ENCODE assay signal across 11 cellular contexts in the genomic region with DNA sequence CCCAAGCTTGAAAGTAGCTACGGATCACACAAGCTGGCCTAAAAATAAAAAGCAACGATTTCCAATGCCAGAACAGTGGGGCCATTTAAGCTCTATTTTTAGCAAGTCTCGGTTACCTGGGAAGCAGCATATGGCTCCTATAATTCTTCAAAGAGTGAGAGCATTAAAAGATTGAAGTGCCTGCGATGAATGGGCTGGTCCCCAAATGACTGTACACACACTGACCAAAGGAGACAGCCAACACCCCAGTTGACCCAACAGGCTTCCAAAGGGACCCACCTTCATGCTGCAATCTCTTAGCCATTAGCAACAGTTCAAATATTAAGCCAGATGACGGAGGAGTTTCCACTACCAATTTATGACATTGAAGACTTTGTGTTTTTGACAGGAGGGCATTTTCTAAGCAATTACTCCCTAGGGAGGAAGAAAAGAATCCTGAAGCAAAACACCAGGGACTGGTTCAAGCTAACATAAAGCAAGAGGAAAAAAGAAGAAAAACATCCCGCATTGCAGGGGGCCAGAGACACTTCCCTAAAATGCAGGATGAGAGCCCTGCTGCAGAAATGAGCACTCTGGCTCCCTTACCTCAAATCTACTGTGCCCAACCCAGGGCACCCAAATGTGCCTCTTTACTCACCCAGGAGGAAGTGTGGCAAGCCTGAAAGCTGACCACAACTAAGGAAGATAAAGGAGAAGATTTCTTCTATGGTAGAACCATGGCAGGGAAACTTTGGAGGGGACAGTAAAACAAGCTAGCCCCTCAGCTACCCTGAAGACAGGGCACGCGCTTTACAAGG. TPM values are rescaled to one million over a fixed set of nuclear protein-coding genes. Genes with fewer than 3 reads are reported as not detected.
DNase-seq lines count a peak whose midpoint lies in the region; ATAC-seq and TF ChIP-seq lines count a peak whose summit lies in the region.
"Had no signal": no experiment of that assay in that cellular context is flagged by ENCODE, and none has a peak within 500 bp of the region (broad histone marks: within the 10 kb centered on the region; RNA-seq: fewer than 3 reads in every experiment).

No MANE protein-coding gene starts in this region.

- peaks cover 0 to 4% of the 10 kb centered on the region in 2 donors for H3K9me3 Mint-ChIP-seq in activated T-cell treated with anti-CD3 and anti-CD28 coated beads, Interleukin-2, amount 50 U/mL, for 72 hours

- H3K27me3 ChIP-seq in heart right ventricle (peaks cover 0 to 19% (median 0%) of the 10 kb centered on the region in 7 donors), upper lobe of right lung (no peaks in the 10 kb centered on the region), psoas muscle (ENCODE audit: insufficient read depth in 3 of 3, low read length in 2 of 3) (no peaks in the 10 kb centered on the region)

- H3K4me3 ChIP-seq in heart right ventricle = no peak overlapping the region
- H3K4me3 ChIP-seq in upper lobe of right lung = no peak overlapping the region
- no peak overlapping the region for H3K4me3 ChIP-seq in psoas muscle
- H3K4me3 ChIP-seq: breast epithelium, PC-9, skin epidermis had no signal

- peak overlapping the region; percentile 22 to 46 for H3K4me3 Mint-ChIP-seq in activated T-cell treated with anti-CD3 and anti-CD28 coated beads, Interleukin-2, amount 50 U/mL, for 72 hours

- 57 to 59% methylated on average over 8 of the region's 8 CpGs for WGBS in heart right ventricle, 2 donors
- WGBS in psoas muscle, 3 donors = 53 to 59% (median 54%) methylated on average over 8 of the region's 8 CpGs

- H3K36me3 ChIP-seq in heart right ventricle (no peaks in the 10 kb centered on the region), upper lobe of right lung (no peaks in the 10 kb centered on the region), psoas muscle (ENCODE audit: insufficient read depth in 1 of 2, low read depth in 1 of 2) (no peaks in the 10 kb centered on the region)
- H3K36me3 ChIP-seq: breast epithelium had no signal

- no peak for TF ChIP-seq CTCF in heart right ventricle (IDR thresholded peaks at IDR 0.05)
- TF ChIP-seq CTCF in upper lobe of right lung (IDR thresholded peaks at IDR 0.05) = no peak
- TF ChIP-seq CTCF in psoas muscle (IDR thresholded peaks at IDR 0.05) = no peak

- H3K9me3 ChIP-seq in heart right ventricle (no peaks in the 10 kb centered on the region), upper lobe of right lung (no peaks in the 10 kb centered on the region), psoas muscle (no peaks in the 10 kb centered on the region)
- H3K9me3 ChIP-seq: breast epithelium had no signal

- H3K4me1 Mint-ChIP-seq in activated T-cell treated with anti-CD3 and anti-CD28 coated beads, Interleukin-2, amount 50 U/mL, for 72 hours (ENCODE audit: low read depth) = peaks cover 58% of the 10 kb centered on the region

- ATAC-seq in activated T-cell treated with anti-CD3 and anti-CD28 coated beads, Interleukin-2, amount 50 U/mL, for 72 hours (replicated peaks in 1 of 2) = peak in 1 of 2 donors; percentile 58
- ATAC-seq in heart right ventricle = peak in 5 of 8 donors; percentile 26 to 62 (median 49)
- peak; percentile 76 for ATAC-seq in upper lobe of right lung
- no peak for ATAC-seq in left colon
- no peak for ATAC-seq in psoas muscle

- intact Hi-C loops in heart right ventricle (cut with DNase I) (loop anchor here in 1 of 10 donors (10.0 kb wide), 1 partner anchor 91 kb away; no protein-coding TSS in a partner anchor), upper lobe of right lung (cut with DNase I) (no loop called here), left colon (cut with DNase I, micrococcal nuclease) (no loop called here), psoas muscle (cut with DNase I) (no loop called here)

- H3K27ac Mint-ChIP-seq in activated T-cell treated with anti-CD3 and anti-CD28 coated beads, Interleukin-2, amount 50 U/mL, for 72 hours = no peak overlapping the region

- H3K27me3 Mint-ChIP-seq in activated T-cell treated with anti-CD3 and anti-CD28 coated beads, Interleukin-2, amount 50 U/mL, for 72 hours (ENCODE audit: low read depth) = peaks cover 8% of the 10 kb centered on the region

- DNase-seq in activated T-cell treated with anti-CD3 and anti-CD28 coated beads, Interleukin-2, amount 50 U/mL, for 72 hours = no peak
- DNase-seq in activated T-cell treated with anti-CD3 and anti-CD28 coated beads, Interleukin-2, amount 50 U/mL, for 1 hour = no peak
- DNase-seq in SIG-M5 (lab: John Stamatoyannopoulos, UW) (peak; percentile 74), heart right ventricle (peak in 1 of 2 donors; percentile 5), upper lobe of right lung (no peak), left colon (no peak), psoas muscle (no peak), COLO668 (lab: John Stamatoyannopoulos, UW; ENCODE audit: unreplicated experiment) (no peak)
- DNase-seq: PC-9 had no signal

- H3K36me3 Mint-ChIP-seq in activated T-cell treated with anti-CD3 and anti-CD28 coated beads, Interleukin-2, amount 50 U/mL, for 72 hours (ENCODE audit: insufficient read depth in 2 of 2) = peaks cover 0 to 2% of the 10 kb centered on the region in 2 donors

- H3K4me1 ChIP-seq in heart right ventricle (peaks cover 0 to 78% (median 15%) of the 10 kb centered on the region in 9 donors), upper lobe of right lung (peaks cover 9% of the 10 kb centered on the region), psoas muscle (peaks cover 11% of the 10 kb centered on the region)
- H3K4me1 ChIP-seq: breast epithelium had no signal

- peak overlapping the region in 3 of 10 donors; percentile 34 to 74 (median 62) for H3K27ac ChIP-seq in heart right ventricle
- no peak overlapping the region for H3K27ac ChIP-seq in upper lobe of right lung
- H3K27ac ChIP-seq in psoas muscle = no peak overlapping the region
- H3K27ac ChIP-seq: breast epithelium, PC-9 had no signal

RNA-seq across cellular contexts. Expression of a gene that starts 21.6 kb away (rescaled TPM):
- total RNA-seq in activated T-cell treated with anti-CD3 and anti-CD28 coated beads, Interleukin-2, amount 50 U/mL, for 72 hours = 100 to 1,000 TPM in 1 of 2 donors, 10 to 100 TPM in 1; 93.3 to 106 TPM
- 10 to 100 TPM; 18.1 to 59.7 (median 36.7) TPM for total RNA-seq in heart right ventricle
- 10 to 100 TPM in 1 of 2 donors, 1 to 10 TPM in 1; 8.1 to 16.7 TPM for polyA plus RNA-seq in heart right ventricle
- total RNA-seq in upper lobe of right lung = 61.3 TPM
- total RNA-seq in left colon = 10 to 100 TPM; 54.6 to 95.7 TPM
- 10 to 100 TPM in 2 of 4 donors, 1 to 10 TPM in 2; 3.7 to 11.5 (median 8.3) TPM for total RNA-seq in psoas muscle
- polyA plus RNA-seq in psoas muscle = 1 to 10 TPM; 2.2 to 4.1 (median 3.0) TPM

Comparison
In these comparisons a context has a peak if more than half of its experiments do, and no peak if none do; other contexts are left out.
1. ATAC-seq: peak in heart right ventricle (5 of 8) and upper lobe of right lung (single experiment); none in left colon (single experiment) and psoas muscle (0 of 4).